ENCODE assay signal across 9 cellular contexts in genomic region chr1:192550922-192551534, GRCh38. TPM values are rescaled to one million over a fixed set of nuclear protein-coding genes. Genes with fewer than 3 reads are reported as not detected.
A peak's percentile ranks its signal among the peaks of the same experiment; 100 is the strongest.
DNase-seq lines count a peak whose midpoint lies in the region; ATAC-seq and TF ChIP-seq lines count a peak whose summit lies in the region.
"Had no signal": no experiment of that assay in that cellular context is flagged by ENCODE, and none has a peak within 500 bp of the region (broad histone marks: within the 10 kb centered on the region; RNA-seq: fewer than 3 reads in every experiment).

No MANE protein-coding gene starts in this region.

- no peaks in the 10 kb centered on the region for H3K9me3 ChIP-seq in HAP-1

- H3K4me1 Mint-ChIP-seq in stimulated activated naive B cell treated with anti-CD40 and anti-IgM and Interleukin-4, amounts not matched to agents 10 μg/mL and 1 μg/mL and 100 μg/mL, for 72 hours = peaks cover 21 to 45% of the 10 kb centered on the region in 2 donors

- H3K36me3 ChIP-seq in HAP-1 (replicated peaks) = no peaks in the 10 kb centered on the region

- TF ChIP-seq CTCF in GM12865 (IDR thresholded peaks at IDR 0.05; ENCODE audit: insufficient read depth, low read depth, low read length, missing control alignments) = no peak
- no peak for TF ChIP-seq CTCF in astrocyte of the spinal cord (IDR thresholded peaks at IDR 0.05; ENCODE audit: low read depth, low read length)

- in situ Hi-C loops in astrocyte of the spinal cord (cut with HindIII; ENCODE audit: low sequenced_read_pairs) = no loop called here
- in situ Hi-C loops in HAP-1 (cut with MboI; ENCODE audit: low sequenced_read_pairs) = no loop called here

- H3K27me3 ChIP-seq in HAP-1 (ENCODE audit: low read depth) = no peaks in the 10 kb centered on the region

- peak overlapping the region; percentile 89 for H3K27ac Mint-ChIP-seq in stimulated activated naive B cell treated with anti-CD40 and anti-IgM and Interleukin-4, amounts not matched to agents 10 μg/mL and 1 μg/mL and 100 μg/mL, for 72 hours

- peaks cover 0 to 2% of the 10 kb centered on the region in 2 donors for H3K36me3 Mint-ChIP-seq in stimulated activated naive B cell treated with anti-CD40 and anti-IgM and Interleukin-4, amounts not matched to agents 10 μg/mL and 1 μg/mL and 100 μg/mL, for 72 hours

- peaks cover 41% of the 10 kb centered on the region for H3K4me1 ChIP-seq in HAP-1

- peaks cover 5 to 18% of the 10 kb centered on the region in 2 donors for H3K27me3 Mint-ChIP-seq in stimulated activated naive B cell treated with anti-CD40 and anti-IgM and Interleukin-4, amounts not matched to agents 10 μg/mL and 1 μg/mL and 100 μg/mL, for 72 hours

- peak overlapping the region in 1 of 2 donors; percentile 21 for H3K4me3 Mint-ChIP-seq in stimulated activated naive B cell treated with anti-CD40 and anti-IgM and Interleukin-4, amounts not matched to agents 10 μg/mL and 1 μg/mL and 100 μg/mL, for 72 hours

- DNase-seq in GM12865 (ENCODE audit: low read depth) (peak; percentile 88), KG1 (lab: John Stamatoyannopoulos, UW) (peak; percentile 50), astrocyte of the spinal cord (ENCODE audit: low read depth, low spot score) (peak; percentile 92), HAP-1 (ENCODE audit: low spot score in 2 of 2) (no peak), GDM1 (lab: John Stamatoyannopoulos, UW) (no peak)
- peak; percentile 75 for DNase-seq in stimulated activated naive B cell treated with anti-CD40 and anti-IgM and Interleukin-4, amounts not matched to agents 10 μg/mL and 1 μg/mL and 100 μg/mL, for 72 hours

- peak overlapping the region; percentile 18; the same call in 1 of the 2 replicates for H3K4me3 ChIP-seq in GM12865 (ENCODE audit: low read depth, low read length)
- H3K4me3 ChIP-seq in astrocyte of the spinal cord (ENCODE audit: low read depth, low read length) = no peak overlapping the region
- H3K4me3 ChIP-seq in HAP-1 = no peak overlapping the region

- no peaks in the 10 kb centered on the region for H3K9me3 Mint-ChIP-seq in stimulated activated naive B cell treated with anti-CD40 and anti-IgM and Interleukin-4, amounts not matched to agents 10 μg/mL and 1 μg/mL and 100 μg/mL, for 72 hours

- ATAC-seq in GM21717 (IDR thresholded peaks at IDR 0.05; ENCODE audit: unreplicated experiment) (peak; percentile 74), esophagus mucosa (no peak)
- peak; percentile 89 to 90 for ATAC-seq in stimulated activated naive B cell treated with anti-CD40 and anti-IgM and Interleukin-4, amounts not matched to agents 10 μg/mL and 1 μg/mL and 100 μg/mL, for 72 hours (replicated peaks)

RNA-seq across cellular contexts. Expression of gene RGS1, which starts 24.5 kb away (rescaled TPM):
- 1.7 TPM for total RNA-seq in esophagus mucosa
- total RNA-seq: pulmonary artery endothelial cell had no signal

Comparison
In these comparisons a context has a peak if more than half of its experiments do, and no peak if none do; other contexts are left out.
1. DNase-seq: peak in GM12865 (single experiment), KG1 (single experiment), astrocyte of the spinal cord (single experiment) and stimulated activated naive B cell treated with anti-CD40 and anti-IgM and Interleukin-4, amounts not matched to agents 10 μg/mL and 1 μg/mL and 100 μg/mL, for 72 hours (single experiment); none in HAP-1 (0 of 2) and GDM1 (single experiment).